15 cellular contexts compared by ENCODE assay signal in genomic region chr5:134098690-134099089, GRCh38. TPM values are rescaled to one million over a fixed set of nuclear protein-coding genes. Genes with fewer than 3 reads are reported as not detected.
DNase-seq lines count a peak whose midpoint lies in the region; ATAC-seq, FAIRE-seq and TF ChIP-seq lines count a peak whose summit lies in the region.
"Had no signal": no experiment of that assay in that cellular context is flagged by ENCODE, and none has a peak within 500 bp of the region (broad histone marks: within the 10 kb centered on the region; RNA-seq: fewer than 3 reads in every experiment).

No MANE protein-coding gene starts in this region.

- WGBS in H1 (ENCODE audit: extremely low coverage in 1 of 2, insufficient coverage in 1 of 2, insufficient read length in 1 of 2, insufficient replicate concordance in 2 of 2, low coverage in 1 of 2, low lambda C conversion rate in 2 of 2, missing lambda C conversion rate in 1 of 2), 2 experiments: 81% methylated on average over 5 of the region's 5 CpGs; no CpG with 5 or more reads in 1 of the 2 experiments
- WGBS in neuronal stem cell (ENCODE audit: extremely low coverage in 2 of 2, insufficient read length in 2 of 2, insufficient replicate concordance in 1 of 2), 2 donors: no CpG with 5 or more reads among the region's 5 CpGs

- H3K23ac ChIP-seq in H1 (ENCODE audit: insufficient read length) (no peak overlapping the region), neuronal stem cell (ENCODE audit: low read depth, low read length, poor library complexity) (no peak overlapping the region)

- no peak for ATAC-seq in activated T-cell treated with anti-CD3 and anti-CD28 coated beads, Interleukin-2, amount 50 U/mL, for 72 hours (replicated peaks in 1 of 2)
- ATAC-seq in T-helper 17 cell (no peak), GM21619 (IDR thresholded peaks at IDR 0.05; ENCODE audit: unreplicated experiment) (no peak), GM18511 (IDR thresholded peaks at IDR 0.05; ENCODE audit: unreplicated experiment) (no peak)
- ATAC-seq: foreskin keratinocyte, sciatic nerve had no signal

- H3K27ac Mint-ChIP-seq in activated T-cell treated with anti-CD3 and anti-CD28 coated beads, Interleukin-2, amount 50 U/mL, for 72 hours: peak overlapping the region; percentile 22
- H3K27ac Mint-ChIP-seq in T-helper 17 cell: peak overlapping the region; percentile 99

- H3K4me1 Mint-ChIP-seq in activated T-cell treated with anti-CD3 and anti-CD28 coated beads, Interleukin-2, amount 50 U/mL, for 72 hours (ENCODE audit: low read depth): peaks cover 92% of the 10 kb centered on the region
- H3K4me1 Mint-ChIP-seq in T-helper 17 cell: peaks cover 40% of the 10 kb centered on the region

- H3K36me3 ChIP-seq in H1 (ENCODE audit: control insufficient read depth in 2 of 4, insufficient read depth in 4 of 4, low read length in 3 of 4): no peaks in the 10 kb centered on the region
- no peaks in the 10 kb centered on the region for H3K36me3 ChIP-seq in neuronal stem cell (replicated peaks in 1 of 2; ENCODE audit: control insufficient read depth in 2 of 2, insufficient read depth in 2 of 2, low read length in 2 of 2)
- H3K36me3 ChIP-seq: breast epithelium had no signal

- no peak overlapping the region for H3K27ac ChIP-seq in H1 (ENCODE audit: low read depth, low read length)
- no peak overlapping the region for H3K27ac ChIP-seq in neuronal stem cell (replicated peaks; ENCODE audit: low read length)
- H3K27ac ChIP-seq: breast epithelium, epithelial cell of prostate, foreskin keratinocyte had no signal

- H2AK5ac ChIP-seq in H1 (ENCODE audit: low read depth, low read length) (no peak overlapping the region; the same call in 1 of the 2 replicates), neuronal stem cell (ENCODE audit: low read depth, low read length) (peak overlapping the region; percentile 56)

- H2BK120ac ChIP-seq in H1 (replicated peaks; ENCODE audit: low read depth, low read length) (no peak overlapping the region), neuronal stem cell (ENCODE audit: low read depth, low read length) (no peak overlapping the region)

- H3K4me3 Mint-ChIP-seq in activated T-cell treated with anti-CD3 and anti-CD28 coated beads, Interleukin-2, amount 50 U/mL, for 72 hours: peak overlapping the region; percentile 58 to 74
- H3K4me3 Mint-ChIP-seq in T-helper 17 cell: no peak overlapping the region
- H3K4me3 Mint-ChIP-seq: CD14-positive monocyte had no signal

- H4K20me1 ChIP-seq in H1 (replicated peaks in 1 of 2; ENCODE audit: control insufficient read depth in 1 of 2, insufficient read depth in 2 of 2, low read length in 2 of 2): no peaks in the 10 kb centered on the region

- no peak overlapping the region for H4K91ac ChIP-seq in H1 (replicated peaks; ENCODE audit: insufficient read length, low read length)
- no peak overlapping the region for H4K91ac ChIP-seq in neuronal stem cell (ENCODE audit: low read depth, low read length, poor library complexity)

- no peaks in the 10 kb centered on the region for H3K23me2 ChIP-seq in H1 (ENCODE audit: low read depth, low read length)

- H2BK15ac ChIP-seq in H1 (ENCODE audit: low read length): no peak overlapping the region; the same call in 1 of the 2 replicates
- H2BK15ac ChIP-seq in neuronal stem cell (ENCODE audit: low read length): no peak overlapping the region

- H3K4me3 ChIP-seq in H1 (ENCODE audit: extremely low read depth in 1 of 4, insufficient read depth in 2 of 4, low read depth in 3 of 4, low read length in 4 of 4) (no peak overlapping the region), neuronal stem cell (ENCODE audit: low read length in 2 of 2) (no peak overlapping the region)
- H3K4me3 ChIP-seq: breast epithelium had no signal

- no peak overlapping the region; the same call in 1 of the 2 replicates for H3K18ac ChIP-seq in H1 (ENCODE audit: extremely low read depth, low read length)
- H3K18ac ChIP-seq in neuronal stem cell (ENCODE audit: low read length): peak overlapping the region; percentile 67

- H2AFZ ChIP-seq in H1 (ENCODE audit: low read length): no peak overlapping the region
- peak overlapping the region; percentile 3 for H2AFZ ChIP-seq in neuronal stem cell (ENCODE audit: low read length)

- no peak overlapping the region; the same call in 1 of the 2 replicates for H4K8ac ChIP-seq in H1 (ENCODE audit: extremely low read depth, insufficient read depth, low read length)
- H4K8ac ChIP-seq in neuronal stem cell (ENCODE audit: low read depth, low read length): no peak overlapping the region

- H3K36me3 Mint-ChIP-seq in activated T-cell treated with anti-CD3 and anti-CD28 coated beads, Interleukin-2, amount 50 U/mL, for 72 hours (ENCODE audit: insufficient read depth in 2 of 2): no peaks in the 10 kb centered on the region
- peaks cover 2% of the 10 kb centered on the region for H3K36me3 Mint-ChIP-seq in T-helper 17 cell (ENCODE audit: low read depth)
- H3K36me3 Mint-ChIP-seq: CD14-positive monocyte had no signal

- peak overlapping the region in 1 of 2 experiments; percentile 40; a peak in 1 of 4 replicates for H3K4me2 ChIP-seq in H1 (ENCODE audit: insufficient read depth in 1 of 2, low read depth in 2 of 2, low read length in 2 of 2)
- H3K4me2 ChIP-seq in neuronal stem cell (ENCODE audit: insufficient read depth, low read length, poor library complexity, severe bottlenecking): no peak overlapping the region

- H3K9ac ChIP-seq in H1 (replicated peaks in 1 of 4; ENCODE audit: extremely low read depth in 1 of 4, low read depth in 3 of 4, low read length in 3 of 4) (no peak overlapping the region), neuronal stem cell (ENCODE audit: low read depth, low read length, poor library complexity) (no peak overlapping the region)

- H3K56ac ChIP-seq in H1 (replicated peaks; ENCODE audit: insufficient read length, low read depth, low read length): no peak overlapping the region

- H2BK20ac ChIP-seq in H1 (ENCODE audit: low read length): no peak overlapping the region

- CTCF ChIA-PET in H1 (lab: Charles Lee; ENCODE audit: partially characterized antibody): interaction anchor here (1.0 to 7.8 kb wide), 6 partner anchors 10 to 37 kb away, joined by 3 to 84 read pairs (median 4); partner anchors contain the start of gene TCF7

- H2BK5ac ChIP-seq in H1 (ENCODE audit: low read depth, low read length) (no peak overlapping the region), neuronal stem cell (ENCODE audit: low read length) (no peak overlapping the region)

- H3K27me3 ChIP-seq in H1 (replicated peaks in 1 of 4; ENCODE audit: control insufficient read depth in 3 of 4, extremely low read depth in 1 of 4, insufficient read depth in 3 of 4, low read length in 3 of 4) (peaks cover 2 to 22% (median 16%) of the 10 kb centered on the region in 4 experiments; a peak in 6 of 7 replicates), neuronal stem cell (ENCODE audit: control insufficient read depth in 3 of 3, insufficient read depth in 3 of 3, low read depth in 1 of 3, low read length in 3 of 3) (peaks cover 0 to 36% (median 0%) of the 10 kb centered on the region in 3 experiments)
- H3K27me3 ChIP-seq: breast epithelium had no signal

- no peak for TF ChIP-seq POLR2A in H1 (IDR thresholded peaks at IDR 0.05; ENCODE audit: control extremely low read depth in 1 of 2, low read depth in 2 of 2, low read length in 2 of 2)

- H3K4me1 ChIP-seq in H1 (replicated peaks in 1 of 4; ENCODE audit: control insufficient read depth in 3 of 4, insufficient read depth in 4 of 4, low read length in 3 of 4) (peaks cover 6 to 31% (median 24%) of the 10 kb centered on the region in 4 experiments), neuronal stem cell (ENCODE audit: control insufficient read depth in 2 of 2, insufficient read depth in 1 of 2, low read depth in 1 of 2, low read length in 2 of 2) (peaks cover 6% of the 10 kb centered on the region in 2 donors)
- H3K4me1 ChIP-seq: foreskin keratinocyte had no signal

- no peak overlapping the region for H3K14ac ChIP-seq in H1 (ENCODE audit: insufficient read length)
- H3K14ac ChIP-seq in neuronal stem cell (ENCODE audit: low read length): no peak overlapping the region

- H3K9me3 ChIP-seq in T-helper 17 cell (ENCODE audit: control insufficient read depth, low read length, poor library complexity, severe bottlenecking) (no peaks in the 10 kb centered on the region), H1 (ENCODE audit: insufficient read depth in 2 of 2, low read depth in 1 of 2, low read length in 1 of 2) (no peaks in the 10 kb centered on the region), neuronal stem cell (replicated peaks in 1 of 2; ENCODE audit: control insufficient read depth in 2 of 2, insufficient read depth in 1 of 2, low read depth in 1 of 2, low read length in 2 of 2) (no peaks in the 10 kb centered on the region)
- H3K9me3 ChIP-seq: breast epithelium had no signal

- peak overlapping the region; percentile 13; the same call in 1 of the 2 replicates for H2BK12ac ChIP-seq in H1 (ENCODE audit: low read depth, low read length)
- no peak overlapping the region for H2BK12ac ChIP-seq in neuronal stem cell (ENCODE audit: low read length)

- H3K4ac ChIP-seq in H1 (replicated peaks; ENCODE audit: insufficient read length, low read depth, low read length): no peak overlapping the region
- H3K4ac ChIP-seq in neuronal stem cell (ENCODE audit: low read length): peak overlapping the region; percentile 54

- no peaks in the 10 kb centered on the region for H3K79me2 ChIP-seq in H1 (ENCODE audit: control insufficient read depth in 1 of 2, insufficient read depth in 2 of 2, low read length in 2 of 2)

- H3K79me1 ChIP-seq in H1 (ENCODE audit: low read depth, low read length) (no peaks in the 10 kb centered on the region), neuronal stem cell (ENCODE audit: low read depth, low read length) (no peaks in the 10 kb centered on the region)

- TF ChIP-seq CTCF in H1 (IDR thresholded peaks at IDR 0.05; ENCODE audit: control extremely low read depth in 1 of 3, insufficient read depth in 1 of 3, low read depth in 1 of 3, low read length in 3 of 3): no peak

- H3K9me3 Mint-ChIP-seq in activated T-cell treated with anti-CD3 and anti-CD28 coated beads, Interleukin-2, amount 50 U/mL, for 72 hours: no peaks in the 10 kb centered on the region
- H3K9me3 Mint-ChIP-seq: CD14-positive monocyte had no signal

- H4K5ac ChIP-seq in H1 (ENCODE audit: insufficient read length, low read depth, low read length): no peak overlapping the region

- FAIRE-seq in H1 (lab: Jason Lieb, UNC): no peak

- no peak for DNase-seq in activated T-cell treated with anti-CD3 and anti-CD28 coated beads, Interleukin-2, amount 50 U/mL, for 72 hours
- DNase-seq in activated T-cell treated with anti-CD3 and anti-CD28 coated beads for 4 hours (no peak), T-helper 17 cell (no peak), H1 (ENCODE audit: low read depth in 1 of 2, low spot score in 2 of 2) (no peak), neuronal stem cell (ENCODE audit: low spot score) (no peak), foreskin melanocyte (no peak)
- DNase-seq: dermis blood vessel endothelial cell, foreskin keratinocyte, NCI-H2227 treated with DMSO at 0.1 percent for 48 hours had no signal

- no peak for TF ChIP-seq EP300 in H1 (IDR thresholded peaks at IDR 0.05; ENCODE audit: borderline replicate concordance in 1 of 2, low read depth in 2 of 2, low read length in 2 of 2)

- H3K27me3 Mint-ChIP-seq in activated T-cell treated with anti-CD3 and anti-CD28 coated beads, Interleukin-2, amount 50 U/mL, for 72 hours (ENCODE audit: low read depth): no peaks in the 10 kb centered on the region
- no peaks in the 10 kb centered on the region for H3K27me3 Mint-ChIP-seq in T-helper 17 cell

- TF ChIP-seq RAD21 in H1 (IDR thresholded peaks at IDR 0.05 in 1 of 2, conservative IDR thresholded peaks at IDR 0.05 in 1 of 2; ENCODE audit: low read depth in 2 of 2, low read length in 2 of 2): no peak

- POLR2A ChIA-PET in H1 (lab: Charles Lee; ENCODE audit: partially characterized antibody): interaction anchor here (1.1 to 1.3 kb wide), 3 partner anchors 12 to 22 kb away, joined by 3 read pairs; partner anchors contain the start of gene TCF7

RNA-seq across cellular contexts. Expression of gene TCF7, which starts 15.8 kb away (rescaled TPM):
- total RNA-seq in activated T-cell treated with anti-CD3 and anti-CD28 coated beads, Interleukin-2, amount 50 U/mL, for 72 hours: 100 to 1,000 TPM; 142 to 265 TPM
- total RNA-seq in T-helper 17 cell: 100 to 1,000 TPM; 308 to 405 TPM
- total RNA-seq in H1 (2021; fragmentation: NEBNext Ultra II Directional; extraction: Animal tissue kit (Norgen Biotek cat#: 25700)): 6.8 and 8.5 TPM in 2 replicates
- polyA plus RNA-seq in H1 (2011; rRNA removed): 4.7 and 5.7 TPM in 2 replicates
- polyA plus RNA-seq in H1 (2011; cell fraction: cytosol; rRNA removed): 4.2 TPM
- polyA plus RNA-seq in H1 (2011; cell fraction: nucleus; rRNA removed): 10.6 TPM
- 6.8 to 10.4 TPM (median 8.2 TPM) in 4 replicates for polyA plus RNA-seq in H1 (2012, experiment 1 of 2)
- polyA plus RNA-seq in H1 (2012, experiment 2 of 2): 4.8 TPM
- polyA plus RNA-seq in H1 (2013, experiment 1 of 2): 6.7 TPM
- 7.1 TPM for polyA plus RNA-seq in H1 (2013, experiment 2 of 2)
- 8.4 and 9.1 TPM in 2 replicates for polyA minus RNA-seq in H1 (2011; rRNA and poly(A)+ RNA removed)
- 8.4 TPM for polyA minus RNA-seq in H1 (2011; cell fraction: cytosol; rRNA and poly(A)+ RNA removed)
- 21.1 TPM for polyA minus RNA-seq in H1 (2011; cell fraction: nucleus; rRNA and poly(A)+ RNA removed)
- polyA plus RNA-seq in neuronal stem cell (2013, experiment 1 of 2): 4.1 TPM
- 4.2 TPM for polyA plus RNA-seq in neuronal stem cell (2013, experiment 2 of 2)

Comparison
In these comparisons a context has a peak if more than half of its experiments do, and no peak if none do; other contexts are left out.
1. RNA of gene TCF7, which starts 15.8 kb away (total RNA-seq): 308 to 405 TPM in T-helper 17 cell and 142 to 265 TPM in activated T-cell treated with anti-CD3 and anti-CD28 coated beads, Interleukin-2, amount 50 U/mL, for 72 hours; 6.8 to 8.5 TPM in H1; every median in the first group is over 10 times any median in the second.